Comparison of ENCODE assay signal across 8 cellular contexts in the genomic region with DNA sequence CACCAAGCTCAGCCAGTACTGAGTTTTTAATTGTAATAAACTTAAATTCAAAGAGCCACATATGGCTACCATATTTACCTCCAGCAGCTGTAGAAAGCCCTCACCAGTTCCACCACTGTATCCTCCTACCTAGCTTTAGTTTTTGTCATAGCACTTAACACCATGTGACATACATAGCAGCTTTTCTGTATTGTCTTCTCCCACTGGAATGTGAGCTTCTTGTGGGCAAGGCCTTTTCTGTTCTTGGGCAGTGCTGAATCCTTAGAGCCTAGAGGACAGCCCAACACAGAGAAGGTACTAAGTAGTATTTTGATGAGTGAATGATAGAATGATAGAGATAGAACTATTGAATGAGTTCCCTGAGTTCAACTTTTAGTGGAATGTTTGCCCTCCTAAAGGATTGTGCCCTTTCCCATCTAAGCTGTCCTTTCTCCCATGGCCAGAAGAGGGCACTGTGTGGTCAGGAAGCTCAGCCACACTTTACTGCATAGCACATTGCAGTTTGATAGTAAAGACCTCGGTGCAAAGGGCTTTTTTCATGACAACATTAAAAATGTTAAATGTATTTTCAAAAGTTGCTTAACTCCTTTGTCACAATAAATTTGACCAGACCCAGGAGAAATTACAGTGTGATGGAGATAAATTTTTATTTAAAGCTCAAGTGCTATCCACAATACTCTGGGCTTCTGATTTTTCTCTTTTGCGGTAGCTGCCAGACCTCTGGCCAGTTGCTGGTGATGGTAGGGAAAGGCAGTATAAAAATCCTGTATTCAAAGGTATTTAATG.
A peak's percentile ranks its signal among the peaks of the same experiment; 100 is the strongest.
DNase-seq lines count a peak whose midpoint lies in the region; ATAC-seq and TF ChIP-seq lines count a peak whose summit lies in the region.

No MANE protein-coding gene starts in this region.

- TF ChIP-seq POLR2A in vagina (IDR thresholded peaks at IDR 0.05), result no peak

- H2BK5ac ChIP-seq in trophoblast cell (ENCODE audit: low read depth, low read length, poor library complexity), result no peak overlapping the region

- no peak overlapping the region for H3K4me3 ChIP-seq in SJSA1
- no peak overlapping the region for H3K4me3 ChIP-seq in trophoblast cell (ENCODE audit: low read depth, low read length)
- no peak overlapping the region for H3K4me3 ChIP-seq in vagina

- TF ChIP-seq CTCF in vagina (IDR thresholded peaks at IDR 0.05), result peak; percentile 60 to 90 (median 85)

- H3K27me3 ChIP-seq in SJSA1 (replicated peaks) (no peaks in the 10 kb centered on the region), trophoblast cell (ENCODE audit: insufficient read depth, low read length) (no peaks in the 10 kb centered on the region), vagina (no peaks in the 10 kb centered on the region)

- DNase-seq in DMS 273 (lab: John Stamatoyannopoulos, UW; ENCODE audit: unreplicated experiment), result peak; percentile 85
- DNase-seq in LHCN-M2 (ENCODE audit: low read depth), result peak; percentile 54
- peak; percentile 60 for DNase-seq in SJSA1 (ENCODE audit: low read depth in 1 of 2, low spot score in 2 of 2)
- DNase-seq in activated gamma-delta T cell treated with anti-CD3 and anti-CD28 coated beads, Interleukin-2, amount 50 U/mL, for 16 hours (ENCODE audit: low read depth), result peak; percentile 45
- peak; percentile 40 for DNase-seq in globus pallidus (ENCODE audit: low spot score)
- peak; percentile 42 to 81 for DNase-seq in trophoblast cell
- no peak for DNase-seq in vagina (ENCODE audit: extremely low spot score in 2 of 2)

- no peak overlapping the region for H3K14ac ChIP-seq in trophoblast cell (ENCODE audit: low read length)

- ATAC-seq in GM21526 (IDR thresholded peaks at IDR 0.05; ENCODE audit: low FRiP score, unreplicated experiment), result peak; percentile 82

- no peak overlapping the region for H2BK120ac ChIP-seq in trophoblast cell (ENCODE audit: insufficient read depth, low read length, poor library complexity)

- no peaks in the 10 kb centered on the region for H3K79me1 ChIP-seq in trophoblast cell (ENCODE audit: low read length)

- intact Hi-C loops in vagina (cut with DNase I), result loop anchor here (10.0 kb wide), 1 partner anchor 288 kb away; no protein-coding TSS in a partner anchor

- H2BK12ac ChIP-seq in trophoblast cell (ENCODE audit: low read length), result no peak overlapping the region

- no peak overlapping the region for H3K27ac ChIP-seq in SJSA1
- H3K27ac ChIP-seq in trophoblast cell (ENCODE audit: low read depth, low read length), result no peak overlapping the region
- peak overlapping the region; percentile 14 for H3K27ac ChIP-seq in vagina

- no peak overlapping the region for H2AFZ ChIP-seq in trophoblast cell (ENCODE audit: insufficient read depth, low read length, poor library complexity)

- H3K9ac ChIP-seq in trophoblast cell (ENCODE audit: low read length), result no peak overlapping the region

- H3K4me1 ChIP-seq in SJSA1 (replicated peaks) (no peaks in the 10 kb centered on the region; the same call in 1 of the 2 replicates), trophoblast cell (ENCODE audit: control insufficient read depth in 1 of 2, insufficient read depth in 2 of 2, low read length in 2 of 2) (no peaks in the 10 kb centered on the region), vagina (peaks cover 7% of the 10 kb centered on the region)

- no peak overlapping the region for H4K12ac ChIP-seq in trophoblast cell (ENCODE audit: low read depth, low read length)

- no peak overlapping the region for H3K4ac ChIP-seq in trophoblast cell (ENCODE audit: low read depth, low read length)

- H3K4me2 ChIP-seq in trophoblast cell (ENCODE audit: low read length), result no peak overlapping the region

- H3K9me3 ChIP-seq in SJSA1 (replicated peaks) (no peaks in the 10 kb centered on the region), trophoblast cell (ENCODE audit: insufficient read depth, low read depth, low read length) (no peaks in the 10 kb centered on the region), vagina (no peaks in the 10 kb centered on the region)

- no CpG with 5 or more reads among the region's 2 CpGs for WGBS in trophoblast cell (ENCODE audit: extremely low coverage, insufficient coverage, insufficient read length)

- H4K91ac ChIP-seq in trophoblast cell (ENCODE audit: low read depth, low read length), result no peak overlapping the region

- no peak overlapping the region for H3K23ac ChIP-seq in trophoblast cell (ENCODE audit: low read length)

- no peak overlapping the region for H4K8ac ChIP-seq in trophoblast cell (ENCODE audit: low read depth, low read length)

- H3K18ac ChIP-seq in trophoblast cell (ENCODE audit: low read length), result no peak overlapping the region

- H3K36me3 ChIP-seq in SJSA1, result peaks cover 87% of the 10 kb centered on the region
- H3K36me3 ChIP-seq in trophoblast cell (ENCODE audit: control insufficient read depth in 1 of 2, insufficient read depth in 2 of 2, low read length in 2 of 2), result peaks cover 23 to 31% of the 10 kb centered on the region in 2 experiments
- peaks cover 0 to 37% of the 10 kb centered on the region in 2 donors for H3K36me3 ChIP-seq in vagina

- H3K79me2 ChIP-seq in trophoblast cell (ENCODE audit: control insufficient read depth, insufficient read depth, low read length, poor library complexity), result no peaks in the 10 kb centered on the region

- H2AK5ac ChIP-seq in trophoblast cell (ENCODE audit: low read length), result no peak overlapping the region

Comparison
In these comparisons a context has a peak if more than half of its experiments do, and no peak if none do; other contexts are left out.
1. DNase-seq: peak in DMS 273 (single experiment), LHCN-M2 (single experiment), SJSA1 (2 of 2), activated gamma-delta T cell treated with anti-CD3 and anti-CD28 coated beads, Interleukin-2, amount 50 U/mL, for 16 hours (single experiment), globus pallidus (single experiment) and trophoblast cell (2 of 2); none in vagina (0 of 2).